15 cellular contexts compared by ENCODE assay signal in the genomic region with DNA sequence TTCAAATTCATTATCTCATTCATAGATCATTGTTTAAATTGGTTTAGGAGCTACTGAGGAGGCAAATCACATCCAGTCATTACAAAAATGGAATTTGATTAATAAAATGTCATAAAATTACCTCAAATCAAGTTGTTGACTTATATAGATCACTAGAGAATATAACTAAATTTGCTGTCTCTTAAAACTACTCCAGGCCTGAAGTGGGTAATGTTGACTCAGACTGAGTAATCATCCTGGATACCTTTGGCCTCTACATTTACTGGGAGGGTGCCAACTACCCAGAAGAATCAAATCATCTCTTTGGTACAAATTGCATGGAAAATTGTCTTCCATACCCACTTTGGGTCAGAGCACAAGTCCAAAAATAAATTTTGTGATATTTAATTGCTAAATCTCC.
DNase-seq lines count a peak whose midpoint lies in the region; ATAC-seq and TF ChIP-seq lines count a peak whose summit lies in the region.
"Had no signal": no experiment of that assay in that cellular context is flagged by ENCODE, and none has a peak within 500 bp of the region (broad histone marks: within the 10 kb centered on the region; RNA-seq: fewer than 3 reads in every experiment).

No MANE protein-coding gene starts in this region.

- H3K27ac Mint-ChIP-seq in activated CD4-positive, alpha-beta memory T cell treated with anti-CD3 and anti-CD28 coated beads, Interleukin-2, amount 10 ng/mL, durations not matched to agents 7 days and 5 days = no peak overlapping the region
- H3K27ac Mint-ChIP-seq: CD14-positive monocyte; natural killer cell treated with Interleukin-12 subunit alpha and Interleukin-12 subunit beta and Interleukin-15 and Interleukin-18, amount 100 ng/mL, for 72 hours had no signal

- H3K27ac ChIP-seq in SK-N-SH (ENCODE audit: low read depth in 2 of 2, low read length in 1 of 2) = peak overlapping the region; percentile 48 to 88; a peak in 3 of 4 replicates
- H3K27ac ChIP-seq in tibial nerve = no peak overlapping the region
- H3K27ac ChIP-seq: Peyer's patch, uterus had no signal

- no peaks in the 10 kb centered on the region for H3K36me3 Mint-ChIP-seq in activated CD4-positive, alpha-beta memory T cell treated with anti-CD3 and anti-CD28 coated beads, Interleukin-2, amount 10 ng/mL, durations not matched to agents 7 days and 5 days (ENCODE audit: low read depth)
- H3K36me3 Mint-ChIP-seq: CD14-positive monocyte; natural killer cell treated with Interleukin-12 subunit alpha and Interleukin-12 subunit beta and Interleukin-15 and Interleukin-18, amount 100 ng/mL, for 72 hours had no signal

- peaks cover 25% of the 10 kb centered on the region for H3F3A ChIP-seq in SK-N-SH (replicated peaks; ENCODE audit: insufficient read depth)

- CTCF ChIA-PET in SK-N-SH (lab: Yijun Ruan, JAX) = interaction anchor here (1.1 kb wide), 1 partner anchor 85 kb away, joined by 3 read pairs; no protein-coding TSS in a partner anchor
- CTCF ChIA-PET in activated CD4-positive, alpha-beta memory T cell treated with anti-CD3 and anti-CD28 coated beads, Interleukin-2, amount 10 ng/mL, durations not matched to agents 7 days and 5 days (lab: Charles Lee) = no interaction called here

- TF ChIP-seq EP300 in SK-N-SH (IDR thresholded peaks at IDR 0.05; ENCODE audit: borderline replicate concordance in 1 of 2, low read depth in 1 of 2, low read length in 1 of 2) (peak; percentile 25 to 61; a peak in 2 of 4 replicates), tibial nerve (IDR thresholded peaks at IDR 0.05) (no peak)

- peaks cover 2 to 21% of the 10 kb centered on the region in 2 experiments; a peak in 2 of 4 replicates for H3K4me1 ChIP-seq in SK-N-SH (ENCODE audit: control insufficient read depth in 1 of 2, insufficient read depth in 2 of 2, low read depth in 1 of 2, low read length in 1 of 2)
- no peaks in the 10 kb centered on the region for H3K4me1 ChIP-seq in tibial nerve
- H3K4me1 ChIP-seq: Peyer's patch, uterus had no signal

- POLR2A ChIA-PET in SK-N-SH (lab: Yijun Ruan, JAX) = no interaction called here
- POLR2A ChIA-PET in activated CD4-positive, alpha-beta memory T cell treated with anti-CD3 and anti-CD28 coated beads, Interleukin-2, amount 10 ng/mL, durations not matched to agents 7 days and 5 days (lab: Charles Lee) = no interaction called here

- DNase-seq in AG08395 (ENCODE audit: low spot score) = peak; percentile 45
- peak; percentile 19 for DNase-seq in HFF-Myc (ENCODE audit: extremely low read depth, low read depth)
- DNase-seq in SK-N-SH = no peak
- DNase-seq in glomerular visceral epithelial cell (ENCODE audit: extremely low spot score) = peak; percentile 57
- no peak for DNase-seq in tibial nerve (ENCODE audit: low spot score in 2 of 2)
- DNase-seq in erythroblast (lab: John Stamatoyannopoulos, UW) = no peak
- DNase-seq in activated CD4-positive, alpha-beta memory T cell treated with anti-CD3 and anti-CD28 coated beads, Interleukin-2, amount 10 ng/mL, durations not matched to agents 7 days and 5 days = no peak
- DNase-seq: amygdala; NCI-H187 treated with DMSO at 0.1 percent for 48 hours; Peyer's patch; stimulated activated CD4-positive, alpha-beta T cell treated with anti-CD3 and anti-CD28 coated beads, Interleukin-12 subunit alpha, Interleukin-12 subunit beta, amount 100 ng/mL, for 4 hours; uterus had no signal

- H3K9me2 ChIP-seq in SK-N-SH = no peaks in the 10 kb centered on the region

- H3K27me3 ChIP-seq in SK-N-SH (ENCODE audit: insufficient read depth) (no peaks in the 10 kb centered on the region), tibial nerve (no peaks in the 10 kb centered on the region)
- H3K27me3 ChIP-seq: Peyer's patch, uterus had no signal

- TF ChIP-seq POLR2A in tibial nerve (IDR thresholded peaks at IDR 0.05) = no peak
- no peak for TF ChIP-seq POLR2A in erythroblast (IDR thresholded peaks at IDR 0.05; ENCODE audit: low read length)

- H4K20me1 ChIP-seq in SK-N-SH (ENCODE audit: insufficient read depth) = no peaks in the 10 kb centered on the region

- H3K9me3 ChIP-seq in SK-N-SH = no peaks in the 10 kb centered on the region
- H3K9me3 ChIP-seq in tibial nerve = no peaks in the 10 kb centered on the region
- H3K9me3 ChIP-seq: Peyer's patch, uterus had no signal

- no peaks in the 10 kb centered on the region for H3K9me3 Mint-ChIP-seq in activated CD4-positive, alpha-beta memory T cell treated with anti-CD3 and anti-CD28 coated beads, Interleukin-2, amount 10 ng/mL, durations not matched to agents 7 days and 5 days
- H3K9me3 Mint-ChIP-seq: natural killer cell treated with Interleukin-12 subunit alpha and Interleukin-12 subunit beta and Interleukin-15 and Interleukin-18, amount 100 ng/mL, for 72 hours had no signal

- no peak for TF ChIP-seq RAD21 in SK-N-SH (IDR thresholded peaks at IDR 0.05; ENCODE audit: low read length)

- H3K4me2 ChIP-seq in SK-N-SH = 0 out of 2 replicates have a peak overlapping the region, but pooled peaks have one; percentile 0

- H3K27me3 Mint-ChIP-seq in activated CD4-positive, alpha-beta memory T cell treated with anti-CD3 and anti-CD28 coated beads, Interleukin-2, amount 10 ng/mL, durations not matched to agents 7 days and 5 days = no peaks in the 10 kb centered on the region
- H3K27me3 Mint-ChIP-seq: natural killer cell treated with Interleukin-12 subunit alpha and Interleukin-12 subunit beta and Interleukin-15 and Interleukin-18, amount 100 ng/mL, for 72 hours had no signal

- H3K79me2 ChIP-seq in SK-N-SH (ENCODE audit: insufficient read depth) = no peaks in the 10 kb centered on the region

- no peaks in the 10 kb centered on the region for H3K4me1 Mint-ChIP-seq in activated CD4-positive, alpha-beta memory T cell treated with anti-CD3 and anti-CD28 coated beads, Interleukin-2, amount 10 ng/mL, durations not matched to agents 7 days and 5 days
- H3K4me1 Mint-ChIP-seq: CD14-positive monocyte had no signal

- no peak overlapping the region for H3K4me3 Mint-ChIP-seq in activated CD4-positive, alpha-beta memory T cell treated with anti-CD3 and anti-CD28 coated beads, Interleukin-2, amount 10 ng/mL, durations not matched to agents 7 days and 5 days
- H3K4me3 Mint-ChIP-seq: CD14-positive monocyte; natural killer cell treated with Interleukin-12 subunit alpha and Interleukin-12 subunit beta and Interleukin-15 and Interleukin-18, amount 100 ng/mL, for 72 hours had no signal

- H2AFZ ChIP-seq in SK-N-SH (ENCODE audit: low read depth) = no peak overlapping the region

- TF ChIP-seq CTCF in HFF-Myc (IDR thresholded peaks at IDR 0.05; ENCODE audit: low read depth, low read length, missing control alignments) (no peak), SK-N-SH (IDR thresholded peaks at IDR 0.05) (no peak), tibial nerve (IDR thresholded peaks at IDR 0.05) (no peak)

- H3K4me3 ChIP-seq in HFF-Myc (replicated peaks; ENCODE audit: low read depth, low read length) (no peak overlapping the region), SK-N-SH (ENCODE audit: low read depth in 2 of 2, low read length in 1 of 2) (no peak overlapping the region), tibial nerve (no peak overlapping the region)
- H3K4me3 ChIP-seq: Peyer's patch, uterus had no signal

- no peak overlapping the region for H3K9ac ChIP-seq in SK-N-SH

- no peak for ATAC-seq in HG03520 (IDR thresholded peaks at IDR 0.05; ENCODE audit: unreplicated experiment)
- ATAC-seq: natural killer cell treated with Interleukin-12 subunit alpha and Interleukin-12 subunit beta and Interleukin-15 and Interleukin-18, amount 100 ng/mL, for 72 hours had no signal

- H3K36me3 ChIP-seq in SK-N-SH (replicated peaks in 1 of 2; ENCODE audit: control insufficient read depth in 1 of 2, insufficient read depth in 2 of 2, low read length in 1 of 2) = no peaks in the 10 kb centered on the region
- no peaks in the 10 kb centered on the region for H3K36me3 ChIP-seq in tibial nerve
- H3K36me3 ChIP-seq: Peyer's patch, uterus had no signal

TF ChIP-seq in SK-N-SH, 30 proteins besides CTCF, POLR2A, EP300 and RAD21:
- TF ChIP-seq USF2 (IDR thresholded peaks at IDR 0.05; ENCODE audit: borderline replicate concordance, low read depth, low read length) (no peak), NFIC (IDR thresholded peaks at IDR 0.05; ENCODE audit: borderline replicate concordance) (peak; percentile 92), PBX3 (IDR thresholded peaks at IDR 0.05) (peak; percentile 67), IRF3 (IDR thresholded peaks at IDR 0.05; ENCODE audit: low read depth, low read length) (no peak), FOXJ3 (CRISPR knock-in tag; IDR thresholded peaks at IDR 0.05) (no peak), FOSL2 (IDR thresholded peaks at IDR 0.05; ENCODE audit: borderline replicate concordance, low read depth) (peak; percentile 92), JUND (IDR thresholded peaks at IDR 0.05) (peak; percentile 83), POLR2AphosphoS5 (IDR thresholded peaks at IDR 0.05; ENCODE audit: low read depth, low read length) (peak; percentile 31; the same call in 1 of the 2 replicates), GABPA (IDR thresholded peaks at IDR 0.05; ENCODE audit: low read depth) (no peak), TCF12 (IDR thresholded peaks at IDR 0.05) (peak; percentile 65; the same call in 1 of the 2 replicates)

Comparison
In these comparisons a context has a peak if more than half of its experiments do, and no peak if none do; other contexts are left out.
1. DNase-seq: peak in AG08395 (single experiment), HFF-Myc (single experiment) and glomerular visceral epithelial cell (single experiment); none in SK-N-SH (single experiment), tibial nerve (0 of 2), erythroblast (0 of 2) and activated CD4-positive, alpha-beta memory T cell treated with anti-CD3 and anti-CD28 coated beads, Interleukin-2, amount 10 ng/mL, durations not matched to agents 7 days and 5 days (single experiment).
2. H3K27ac ChIP-seq: peak in SK-N-SH (2 of 2); none in tibial nerve (0 of 4).